23 cellular contexts compared by ENCODE assay signal in the genomic region with DNA sequence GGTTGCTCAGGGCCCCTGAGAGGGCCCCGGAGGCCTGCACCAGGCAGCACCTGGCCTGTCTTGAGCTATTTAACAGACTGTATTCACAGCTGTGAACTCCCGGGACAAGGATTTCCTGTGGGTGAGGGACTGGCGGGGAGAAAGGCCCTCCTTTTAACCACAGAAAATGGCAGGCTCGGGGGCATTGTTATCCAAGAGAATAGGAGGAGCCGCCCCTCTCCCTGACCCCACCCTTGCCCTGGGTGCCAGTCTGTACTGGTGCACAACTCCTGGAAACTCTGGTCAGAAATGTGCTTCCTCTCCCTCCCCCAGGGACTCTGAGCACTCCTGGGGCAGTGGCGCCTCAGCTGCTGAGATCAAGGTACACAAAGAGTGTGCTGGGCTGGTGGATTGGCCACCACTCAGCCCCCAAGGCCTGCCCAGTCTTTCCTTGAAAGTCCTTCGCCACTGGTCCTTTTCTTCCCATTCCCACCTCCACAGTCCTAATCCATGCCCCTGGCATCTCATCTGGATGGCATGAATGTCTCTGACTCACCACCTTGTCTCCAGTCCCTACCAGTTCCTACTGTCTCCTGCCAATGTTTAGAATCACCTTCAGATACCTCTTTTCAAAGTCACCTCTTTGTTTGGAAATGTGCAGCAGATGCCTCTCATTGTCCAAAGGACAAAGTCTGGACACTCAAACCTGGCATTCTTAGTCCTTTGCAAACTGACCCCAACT. TPM values are rescaled to one million over a fixed set of nuclear protein-coding genes. Genes with fewer than 3 reads are reported as not detected.
DNase-seq lines count a peak whose midpoint lies in the region; ATAC-seq, FAIRE-seq and TF ChIP-seq lines count a peak whose summit lies in the region.
"Had no signal": no experiment of that assay in that cellular context is flagged by ENCODE, and none has a peak within 500 bp of the region (broad histone marks: within the 10 kb centered on the region; RNA-seq: fewer than 3 reads in every experiment).

No MANE protein-coding gene starts in this region.

- H3K79me2 ChIP-seq in GM12878 (ENCODE audit: control insufficient read depth, insufficient read depth, low read length) (no peaks in the 10 kb centered on the region), hepatocyte (no peaks in the 10 kb centered on the region), neural progenitor cell (ENCODE audit: low read depth) (no peaks in the 10 kb centered on the region)

- no peaks in the 10 kb centered on the region for H3K9me3 ChIP-seq in GM12878 (replicated peaks; ENCODE audit: control insufficient read depth, insufficient read depth, low read length)
- H3K9me3 ChIP-seq in hepatocyte (ENCODE audit: low read depth) = no peaks in the 10 kb centered on the region
- no peaks in the 10 kb centered on the region for H3K9me3 ChIP-seq in upper lobe of right lung
- no peaks in the 10 kb centered on the region for H3K9me3 ChIP-seq in neural progenitor cell (ENCODE audit: low read depth)
- H3K9me3 ChIP-seq: SJSA1 had no signal

- RAD21 ChIA-PET in GM12878 (lab: Charles Lee; ENCODE audit: unreplicated experiment) = no interaction called here

- no peaks in the 10 kb centered on the region for H3K9me2 ChIP-seq in hepatocyte (replicated peaks; ENCODE audit: insufficient read depth)

- H3K27me3 Mint-ChIP-seq in activated naive CD4-positive, alpha-beta T cell treated with anti-CD3 and anti-CD28 coated beads, Interleukin-2, amount 50 U/mL, for 24 hours = peaks cover 13% of the 10 kb centered on the region
- H3K27me3 Mint-ChIP-seq in neural progenitor cell (ENCODE audit: insufficient read depth, low read depth) = peaks cover 3% of the 10 kb centered on the region

- H3K27me3 ChIP-seq in GM12878 (replicated peaks in 1 of 2; ENCODE audit: control insufficient read depth in 2 of 2, insufficient read depth in 2 of 2, low read length in 1 of 2) = no peaks in the 10 kb centered on the region; a peak in 1 of 4 replicates
- no peaks in the 10 kb centered on the region for H3K27me3 ChIP-seq in hepatocyte
- no peaks in the 10 kb centered on the region for H3K27me3 ChIP-seq in upper lobe of right lung
- no peaks in the 10 kb centered on the region for H3K27me3 ChIP-seq in neural progenitor cell
- H3K27me3 ChIP-seq: brain microvascular endothelial cell, SJSA1 had no signal

- intact Hi-C loops in GM12878 (cut with micrococcal nuclease; ENCODE audit: unreplicated experiment) (no loop called here), upper lobe of right lung (cut with DNase I) (no loop called here)

- no peak for ATAC-seq in activated naive CD4-positive, alpha-beta T cell treated with anti-CD3 and anti-CD28 coated beads, Interleukin-2, amount 50 U/mL, for 72 hours
- ATAC-seq in GM12878 = peak; percentile 58
- ATAC-seq in upper lobe of right lung = peak; percentile 34
- ATAC-seq in HG02852 (IDR thresholded peaks at IDR 0.05; ENCODE audit: unreplicated experiment) = no peak

- peak overlapping the region; percentile 1 for H3K27ac Mint-ChIP-seq in activated naive CD4-positive, alpha-beta T cell treated with anti-CD3 and anti-CD28 coated beads, Interleukin-2, amount 50 U/mL, for 24 hours
- H3K27ac Mint-ChIP-seq in activated naive CD4-positive, alpha-beta T cell treated with anti-CD3 and anti-CD28 coated beads, Interleukin-2, amount 50 U/mL, for 72 hours = no peak overlapping the region
- H3K27ac Mint-ChIP-seq in neural progenitor cell = no peak overlapping the region
- H3K27ac Mint-ChIP-seq: activated T-cell treated with anti-CD3 and anti-CD28 coated beads, Interleukin-2, amount 50 U/mL, for 24 hours had no signal

- no peak overlapping the region for H3K27ac ChIP-seq in GM12878 (ENCODE audit: control insufficient read depth, insufficient read depth)
- H3K27ac ChIP-seq in hepatocyte = no peak overlapping the region
- H3K27ac ChIP-seq in upper lobe of right lung = peak overlapping the region; percentile 38
- H3K27ac ChIP-seq in neural progenitor cell = no peak overlapping the region
- H3K27ac ChIP-seq: brain microvascular endothelial cell, C4-2B, SJSA1 had no signal

- in situ Hi-C loops in GM12878 (cut with MboI) = no loop called here

- H3K4me2 ChIP-seq in GM12878 (ENCODE audit: control insufficient read depth, insufficient read depth) = no peak overlapping the region
- no peak overlapping the region for H3K4me2 ChIP-seq in hepatocyte
- no peak overlapping the region for H3K4me2 ChIP-seq in neural progenitor cell

- no peaks in the 10 kb centered on the region for H3K9me3 Mint-ChIP-seq in activated naive CD4-positive, alpha-beta T cell treated with anti-CD3 and anti-CD28 coated beads, Interleukin-2, amount 50 U/mL, for 24 hours
- H3K9me3 Mint-ChIP-seq in activated naive CD4-positive, alpha-beta T cell treated with anti-CD3 and anti-CD28 coated beads, Interleukin-2, amount 50 U/mL, for 72 hours = no peaks in the 10 kb centered on the region
- no peaks in the 10 kb centered on the region for H3K9me3 Mint-ChIP-seq in neural progenitor cell
- H3K9me3 Mint-ChIP-seq: activated T-cell treated with anti-CD3 and anti-CD28 coated beads, Interleukin-2, amount 50 U/mL, for 24 hours had no signal

- H2AFZ ChIP-seq in GM12878 (ENCODE audit: control insufficient read depth, low read depth, low read length) (no peak overlapping the region), hepatocyte (no peak overlapping the region), neural progenitor cell (replicated peaks) (no peak overlapping the region)

- no peaks in the 10 kb centered on the region for H4K20me1 ChIP-seq in GM12878 (ENCODE audit: control insufficient read depth, insufficient read depth)
- no peaks in the 10 kb centered on the region for H4K20me1 ChIP-seq in hepatocyte (ENCODE audit: insufficient read depth, poor library complexity, severe bottlenecking)
- H4K20me1 ChIP-seq in neural progenitor cell (ENCODE audit: low read depth) = no peaks in the 10 kb centered on the region

- H3F3A ChIP-seq in neural progenitor cell (ENCODE audit: low read depth) = no peaks in the 10 kb centered on the region

- H3K36me3 Mint-ChIP-seq in activated naive CD4-positive, alpha-beta T cell treated with anti-CD3 and anti-CD28 coated beads, Interleukin-2, amount 50 U/mL, for 24 hours = no peaks in the 10 kb centered on the region
- no peaks in the 10 kb centered on the region for H3K36me3 Mint-ChIP-seq in activated naive CD4-positive, alpha-beta T cell treated with anti-CD3 and anti-CD28 coated beads, Interleukin-2, amount 50 U/mL, for 72 hours
- no peaks in the 10 kb centered on the region for H3K36me3 Mint-ChIP-seq in neural progenitor cell

- FAIRE-seq in GM12878 (lab: Jason Lieb, UNC) = no peak
- FAIRE-seq: A204.1 had no signal

- TF ChIP-seq EP300 in GM12878 (IDR thresholded peaks at IDR 0.05; ENCODE audit: borderline replicate concordance in 1 of 2, control insufficient read depth in 1 of 2, low read depth in 2 of 2, low read length in 2 of 2) = no peak

- no peak overlapping the region for H3K4me3 ChIP-seq in GM12878
- H3K4me3 ChIP-seq in hepatocyte = no peak overlapping the region
- H3K4me3 ChIP-seq in upper lobe of right lung = no peak overlapping the region
- H3K4me3 ChIP-seq in neural progenitor cell = no peak overlapping the region
- H3K4me3 ChIP-seq: dorsolateral prefrontal cortex, K562, SJSA1 had no signal

- H3K4me1 Mint-ChIP-seq in activated naive CD4-positive, alpha-beta T cell treated with anti-CD3 and anti-CD28 coated beads, Interleukin-2, amount 50 U/mL, for 24 hours = peaks cover 7% of the 10 kb centered on the region
- H3K4me1 Mint-ChIP-seq in neural progenitor cell = no peaks in the 10 kb centered on the region

- H3K9ac ChIP-seq in GM12878 (ENCODE audit: control insufficient read depth, insufficient read depth, low read length) = no peak overlapping the region
- H3K9ac ChIP-seq in neural progenitor cell = no peak overlapping the region

- H3K4me3 Mint-ChIP-seq in activated naive CD4-positive, alpha-beta T cell treated with anti-CD3 and anti-CD28 coated beads, Interleukin-2, amount 50 U/mL, for 24 hours = no peak overlapping the region
- H3K4me3 Mint-ChIP-seq in neural progenitor cell = no peak overlapping the region
- H3K4me3 Mint-ChIP-seq: activated T-cell treated with anti-CD3 and anti-CD28 coated beads, Interleukin-2, amount 50 U/mL, for 24 hours had no signal

- H3K36me3 ChIP-seq in GM12878 (ENCODE audit: control insufficient read depth in 2 of 2, insufficient read depth in 2 of 2, low read length in 1 of 2) = no peaks in the 10 kb centered on the region
- H3K36me3 ChIP-seq in hepatocyte (replicated peaks; ENCODE audit: insufficient read depth, low read depth) = no peaks in the 10 kb centered on the region
- no peaks in the 10 kb centered on the region for H3K36me3 ChIP-seq in upper lobe of right lung
- no peaks in the 10 kb centered on the region for H3K36me3 ChIP-seq in neural progenitor cell
- H3K36me3 ChIP-seq: brain microvascular endothelial cell, SJSA1 had no signal

- POLR2A ChIA-PET in GM12878 (lab: Charles Lee) = interaction anchor here (1.1 kb wide), 1 partner anchor 20 kb away, joined by 3 read pairs; a partner anchor contains a TSS

- no peak for TF ChIP-seq POLR2A in GM12878 (IDR thresholded peaks at IDR 0.05; ENCODE audit: low read depth, low read length)

- DNase-seq in activated naive CD4-positive, alpha-beta T cell treated with anti-CD3 and anti-CD28 coated beads, Interleukin-2, amount 50 U/mL, for 72 hours (ENCODE audit: low spot score in 2 of 2) = no peak
- DNase-seq in GM12878 (ENCODE audit: low read depth, low spot score) (no peak), hepatocyte (ENCODE audit: low spot score) (peak; percentile 24), upper lobe of right lung (no peak), neural progenitor cell (ENCODE audit: low spot score) (no peak)
- DNase-seq in NK-92 treated with Interleukin-12 subunit alpha and Interleukin-12 subunit beta, amount 100 ng/mL, for 24 hours (lab: John Stamatoyannopoulos, UW) = no peak
- DNase-seq: activated CD4-positive, alpha-beta T cell treated with anti-CD3 and anti-CD28 coated beads, Interleukin-2, amount 50 U/mL, for 48 hours; activated naive CD4-positive, alpha-beta T cell treated with anti-CD3 and anti-CD28 coated beads, Interleukin-2, amount 50 U/mL, for 16 hours; activated T-cell treated with anti-CD3 and anti-CD28 coated beads, Interleukin-2, amount 50 U/mL, for 24 hours; brain microvascular endothelial cell; dorsolateral prefrontal cortex; hypothalamus; NCI-H1694; NCI-H345; posterior cingulate gyrus; stimulated activated CD4-positive, alpha-beta T cell treated with anti-CD3 and anti-CD28 coated beads, Interleukin-12 subunit alpha, Interleukin-12 subunit beta, amount 100 ng/mL, for 4 hours; stimulated activated naive CD4-positive, alpha-beta T cell had no signal

- WGBS in GM12878 (ENCODE audit: insufficient coverage, insufficient replicate concordance, low lambda C conversion rate, missing lambda C conversion rate) = 19% methylated on average over 7 of the region's 7 CpGs
- WGBS in hepatocyte (ENCODE audit: low lambda C conversion rate, missing lambda C conversion rate) = 89% methylated on average over 7 of the region's 7 CpGs

- TF ChIP-seq RAD21 in GM12878 (IDR thresholded peaks at IDR 0.05; ENCODE audit: insufficient read depth, low read depth, low read length) = no peak

- no TSS peak for BruUV-seq in GM12878 (replicated peaks; lab: Mats Ljungman, UMichigan)

- H3K4me1 ChIP-seq in GM12878 (ENCODE audit: control insufficient read depth, insufficient read depth, low read length) (no peaks in the 10 kb centered on the region), hepatocyte (ENCODE audit: insufficient read depth) (peaks cover 5% of the 10 kb centered on the region), upper lobe of right lung (peaks cover 27% of the 10 kb centered on the region), neural progenitor cell (no peaks in the 10 kb centered on the region)

- CTCF ChIA-PET in GM12878 (lab: Yijun Ruan, JAX) = interaction anchor here (1.1 to 2.7 kb wide), 2 partner anchors 17 to 88 kb away, joined by 3 to 8 read pairs; no protein-coding TSS in a partner anchor

- TF ChIP-seq CTCF in GM12878 (IDR thresholded peaks at IDR 0.05 in 2 of 3, conservative IDR thresholded peaks at IDR 0.05 in 1 of 3; ENCODE audit: control insufficient read depth in 2 of 3, extremely low read depth in 1 of 3, insufficient read depth in 1 of 3, low read depth in 3 of 3, low read length in 3 of 3) (no peak), hepatocyte (IDR thresholded peaks at IDR 0.05; ENCODE audit: poor library complexity) (no peak), upper lobe of right lung (IDR thresholded peaks at IDR 0.05) (no peak), neural progenitor cell (IDR thresholded peaks at IDR 0.05) (no peak)

- SMC1A ChIA-PET in GM12878 (lab: Charles Lee; ENCODE audit: uncharacterized antibody, unreplicated experiment) = interaction anchor here (1.1 to 2.0 kb wide), 3 partner anchors 31 to 273 kb away, joined by 3 to 7 read pairs (median 3); no protein-coding TSS in a partner anchor

RNA-seq across cellular contexts. Expression of a gene that starts 19.6 kb away (rescaled TPM):
- 1 to 10 TPM; 1.8 to 6.5 TPM for total RNA-seq in activated naive CD4-positive, alpha-beta T cell treated with anti-CD3 and anti-CD28 coated beads, Interleukin-2, amount 50 U/mL, for 72 hours
- total RNA-seq in GM12878 (2013; cell fraction: nucleolus; rRNA removed) = 17.2 and 18.5 TPM in 2 replicates
- 1.3 and 1.5 TPM in 2 replicates for total RNA-seq in GM12878 (2014; rRNA removed)
- 0.18 and 0.51 TPM in 2 replicates for total RNA-seq in GM12878 (2014; rRNA removed; fragmentation: Illumina TruSeq; extraction: Trizol)
- 1.5 and 2.5 TPM in 2 replicates for total RNA-seq in GM12878 (2021)
- 0.07 TPM for polyA plus RNA-seq in GM12878 (2011; ENCODE audit: low read depth)
- polyA plus RNA-seq in GM12878 (2011; rRNA removed) = 7.0 and 22.0 TPM in 2 replicates
- 7.8 and 12.6 TPM in 2 replicates for polyA plus RNA-seq in GM12878 (2011; cell fraction: cytosol; rRNA removed)
- polyA plus RNA-seq in GM12878 (2011; cell fraction: nucleus; rRNA removed) = 25.0 and 34.5 TPM in 2 replicates
- 0.30 and 0.76 TPM in 2 replicates for polyA plus RNA-seq in GM12878 (2012)
- 0.95 and 1.3 TPM in 2 replicates for polyA plus RNA-seq in GM12878 (2014; fragmentation: Illumina TruSeq; extraction: Trizol)
- polyA plus RNA-seq in GM12878 (2014; fragmentation: Nextera tagmentation; extraction: Ambion mirVana) = under 1 TPM in 1 of 2 experiments, not detected in 1; 0.11 TPM
- 0.69 and 1.3 TPM in 2 replicates for polyA plus RNA-seq in GM12878 (2014; rRNA removed)
- under 1 TPM; 0.23 to 0.62 TPM for polyA plus RNA-seq in GM12878 (2016; fragmentation: Nextera tagmentation; extraction: Ambion mirVana)
- 13.5 and 20.9 TPM in 2 replicates for polyA minus RNA-seq in GM12878 (2011; rRNA and poly(A)+ RNA removed)
- 13.9 and 15.5 TPM in 2 replicates for polyA minus RNA-seq in GM12878 (2011; cell fraction: cytosol; rRNA and poly(A)+ RNA removed)
- 15.7 and 27.0 TPM in 2 replicates for polyA minus RNA-seq in GM12878 (2011; cell fraction: nucleus; rRNA and poly(A)+ RNA removed)
- total RNA-seq in hepatocyte = 98.3 and 112 TPM in 2 replicates
- polyA plus RNA-seq in hepatocyte = 111 and 115 TPM in 2 replicates
- total RNA-seq in upper lobe of right lung = 1,593 TPM
- 0.15 and 1.1 TPM in 2 replicates for total RNA-seq in neural progenitor cell (ENCODE audit: low replicate concordance)

Comparison
In these comparisons a context has a peak if more than half of its experiments do, and no peak if none do; other contexts are left out.
1. ATAC-seq: peak in GM12878 (single experiment) and upper lobe of right lung (single experiment); none in activated naive CD4-positive, alpha-beta T cell treated with anti-CD3 and anti-CD28 coated beads, Interleukin-2, amount 50 U/mL, for 72 hours (0 of 2) and HG02852 (single experiment).